Comparison of ENCODE assay signal across 2 cellular contexts in the genomic region with DNA sequence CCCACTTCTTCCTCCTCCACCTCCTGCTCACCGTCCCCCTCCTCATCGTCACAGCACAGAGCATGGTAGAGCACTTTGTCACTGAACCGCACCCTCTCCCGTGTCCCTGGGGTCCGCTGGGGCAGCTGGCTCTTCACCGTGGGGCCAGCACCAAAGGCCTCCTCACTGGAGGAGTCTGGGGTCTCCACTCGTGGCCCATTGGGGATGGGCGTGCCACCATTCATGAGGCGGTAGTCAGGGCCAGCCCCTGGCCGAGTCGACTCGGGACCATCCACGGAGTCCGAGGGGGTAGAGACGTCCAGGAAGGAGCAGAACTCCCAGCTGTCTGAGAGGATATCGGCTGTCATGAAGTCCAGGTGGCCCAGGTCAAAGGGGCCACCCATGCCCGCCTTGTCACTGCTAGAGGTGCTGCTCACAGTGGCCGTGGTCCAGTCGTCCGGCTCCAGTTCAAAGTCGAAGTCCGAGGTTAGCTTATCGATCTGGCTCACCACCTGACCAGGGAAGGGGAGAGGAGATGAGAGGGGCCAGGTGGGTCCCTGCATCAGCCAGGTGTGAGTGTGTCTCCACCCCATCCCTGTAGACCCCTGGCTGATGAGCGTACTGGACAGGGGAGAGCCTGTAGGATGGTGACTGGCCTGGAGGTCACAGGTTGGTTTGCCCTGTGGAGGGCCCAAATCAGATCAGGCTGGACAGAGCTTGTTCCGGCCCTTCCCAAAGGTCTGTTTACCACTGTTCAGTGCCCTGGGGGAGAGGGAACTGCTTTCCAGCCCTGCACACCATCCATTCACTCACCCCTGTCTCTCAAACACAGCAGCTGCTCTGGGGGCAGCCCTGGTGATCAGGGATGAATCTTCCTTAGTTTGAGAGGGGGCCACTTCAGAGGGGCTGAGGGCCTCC.
TF ChIP-seq lines count a peak whose summit lies in the region.

No MANE protein-coding gene starts in this region.

TF ChIP-seq in H1, 55 proteins besides CTCF, POLR2A, EP300 and RAD21:
- TF ChIP-seq SIRT6 (IDR thresholded peaks at IDR 0.05; ENCODE audit: low read length) (no peak), CREB1 (IDR thresholded peaks at IDR 0.05) (no peak), CEBPB (IDR thresholded peaks at IDR 0.05; ENCODE audit: low read depth, low read length) (no peak), NRF1 (IDR thresholded peaks at IDR 0.05; ENCODE audit: low read depth, low read length) (no peak), SUZ12 (IDR thresholded peaks at IDR 0.05; ENCODE audit: low read length) (no peak), CTBP2 (IDR thresholded peaks at IDR 0.05; ENCODE audit: borderline replicate concordance, insufficient read depth, insufficient read length, low read length) (no peak), EGR1 (IDR thresholded peaks at IDR 0.05; ENCODE audit: borderline replicate concordance, low read depth, low read length) (no peak), HDAC2 (IDR thresholded peaks at IDR 0.05; ENCODE audit: borderline replicate concordance in 1 of 2, low read depth in 2 of 2, low read length in 2 of 2) (no peak), TAF7 (optimal IDR thresholded peaks at IDR 0.05; ENCODE audit: borderline replicate concordance, low read depth, low read length) (no peak), JUND (IDR thresholded peaks at IDR 0.05; ENCODE audit: low read length) (no peak), ZNF274 (IDR thresholded peaks at IDR 0.05; ENCODE audit: borderline replicate concordance, extremely low read depth, low read length) (no peak), CHD1 (IDR thresholded peaks at IDR 0.05; ENCODE audit: low read depth, low read length) (no peak), POLR2AphosphoS5 (IDR thresholded peaks at IDR 0.05; ENCODE audit: low read depth, low read length) (no peak)

TF ChIP-seq in liver, 16 proteins besides CTCF, POLR2A, EP300 and RAD21:
- TF ChIP-seq MAX (IDR thresholded peaks at IDR 0.05) (no peak), SP1 (IDR thresholded peaks at IDR 0.05) (peak; percentile 57), RXRA (IDR thresholded peaks at IDR 0.05) (peak; percentile 45 to 58), ATF3 (IDR thresholded peaks at IDR 0.05) (no peak), NR2F2 (IDR thresholded peaks at IDR 0.05) (peak; percentile 36), HNF4G (IDR thresholded peaks at IDR 0.05) (peak; percentile 71), GABPA (IDR thresholded peaks at IDR 0.05 in 1 of 2, conservative IDR thresholded peaks at IDR 0.05 in 1 of 2) (no peak), HNF4A (conservative IDR thresholded peaks at IDR 0.05) (peak; percentile 87 to 92)
TF ChIP-seq in liver: peak in this region for 5.
